In the genomic region with DNA sequence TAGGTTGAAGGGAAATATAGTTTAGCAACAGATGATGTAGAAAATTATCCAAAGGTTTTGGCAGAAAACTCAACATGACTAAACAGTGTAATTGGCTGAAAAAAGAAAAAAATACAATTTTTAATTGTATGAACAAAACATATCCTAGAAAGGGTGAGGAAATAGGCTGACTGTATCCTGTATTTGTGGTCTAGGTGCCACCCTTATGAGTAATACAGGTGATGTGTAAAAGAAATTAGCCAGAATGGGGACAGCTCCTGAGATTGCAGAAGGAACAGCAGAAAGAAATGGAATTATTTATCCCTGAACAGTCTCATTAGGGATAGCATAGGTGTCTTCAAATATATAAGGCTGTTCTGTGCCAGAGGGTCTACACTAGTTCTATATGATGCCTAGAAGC, we compare ENCODE assay signal across 19 cellular contexts. TPM values are rescaled to one million over a fixed set of nuclear protein-coding genes. Genes with fewer than 3 reads are reported as not detected.
DNase-seq lines count a peak whose midpoint lies in the region; ATAC-seq, FAIRE-seq and TF ChIP-seq lines count a peak whose summit lies in the region.
"Had no signal": no experiment of that assay in that cellular context is flagged by ENCODE, and none has a peak within 500 bp of the region (broad histone marks: within the 10 kb centered on the region; RNA-seq: fewer than 3 reads in every experiment).

No MANE protein-coding gene starts in this region.

- H3K4me2 ChIP-seq in HCT116 (ENCODE audit: low read length) (peak overlapping the region; percentile 17; the same call in 1 of the 2 replicates), PC-9 (no peak overlapping the region; the same call in 1 of the 2 replicates), keratinocyte (ENCODE audit: control insufficient read depth, extremely low read depth, insufficient read depth, low read depth, low read length) (no peak overlapping the region)
- H3K4me2 ChIP-seq: BLaER1 had no signal

- TF ChIP-seq CTCF in HCT116 (IDR thresholded peaks at IDR 0.05 in 2 of 3, conservative IDR thresholded peaks at IDR 0.05 in 1 of 3; ENCODE audit: borderline replicate concordance in 1 of 3, insufficient read depth in 1 of 3, low read depth in 2 of 3, low read length in 2 of 3): no peak
- TF ChIP-seq CTCF in PC-9 (conservative IDR thresholded peaks at IDR 0.05): no peak
- TF ChIP-seq CTCF in bronchial epithelial cell (IDR thresholded peaks at IDR 0.05; ENCODE audit: insufficient read depth, low read length, severe bottlenecking): no peak
- TF ChIP-seq CTCF in keratinocyte (optimal IDR thresholded peaks at IDR 0.05 in 1 of 3, IDR thresholded peaks at IDR 0.05 in 1 of 3, conservative IDR thresholded peaks at IDR 0.05 in 1 of 3; ENCODE audit: extremely low read depth in 1 of 3, insufficient read depth in 2 of 3, low read length in 3 of 3): no peak

- RAD21 ChIA-PET in HCT116 (lab: Charles Lee; ENCODE audit: low non-redundant PET in 1 of 2, low total read pairs in 2 of 2, uncharacterized antibody in 2 of 2, unreplicated experiment in 2 of 2): no interaction called here

- H4K20me1 ChIP-seq in HCT116 (ENCODE audit: insufficient read depth) (no peaks in the 10 kb centered on the region), PC-9 (ENCODE audit: insufficient read depth) (no peaks in the 10 kb centered on the region), keratinocyte (ENCODE audit: control insufficient read depth, extremely low read depth, insufficient read depth, low read length) (no peaks in the 10 kb centered on the region)
- H4K20me1 ChIP-seq: BLaER1 had no signal

- H3K4me3 ChIP-seq in HCT116 (replicated peaks in 1 of 2; ENCODE audit: low read depth in 1 of 2, low read length in 2 of 2): no peak overlapping the region
- H3K4me3 ChIP-seq in PC-9: no peak overlapping the region
- no peak overlapping the region for H3K4me3 ChIP-seq in bronchial epithelial cell (ENCODE audit: low read depth, low read length)
- no peak overlapping the region for H3K4me3 ChIP-seq in keratinocyte (ENCODE audit: control insufficient read depth in 2 of 3, extremely low read depth in 1 of 3, insufficient read depth in 2 of 3, low read depth in 1 of 3, low read length in 3 of 3)
- H3K4me3 ChIP-seq: BLaER1 had no signal

- CTCF ChIA-PET in HCT116 (lab: Charles Lee): no interaction called here
- CTCF ChIA-PET in PC-9 (lab: Charles Lee): no interaction called here

- H3K9ac ChIP-seq in HCT116 (ENCODE audit: low read length): no peak overlapping the region
- H3K9ac ChIP-seq in keratinocyte (ENCODE audit: control insufficient read depth, extremely low read depth, insufficient read depth, low read length): no peak overlapping the region
- H3K9ac ChIP-seq: BLaER1 had no signal

- H3K9me2 ChIP-seq in HCT116 (ENCODE audit: insufficient read depth) (no peaks in the 10 kb centered on the region), PC-9 (ENCODE audit: insufficient read depth) (no peaks in the 10 kb centered on the region)

- no peak for TF ChIP-seq RAD21 in HCT116 (IDR thresholded peaks at IDR 0.05; ENCODE audit: low read depth)

- BruUV-seq in HCT116 (replicated peaks; lab: Mats Ljungman, UMichigan) (no TSS peak), PC-9 (replicated peaks; lab: Mats Ljungman, UMichigan) (no TSS peak)

- peak overlapping the region; percentile 7 for H2AFZ ChIP-seq in HCT116 (ENCODE audit: low read depth, low read length, poor library complexity, severe bottlenecking)
- no peak overlapping the region for H2AFZ ChIP-seq in PC-9
- H2AFZ ChIP-seq in keratinocyte (ENCODE audit: control insufficient read depth, low read length): no peak overlapping the region

- POLR2A ChIA-PET in HCT116 (lab: Charles Lee) (no interaction called here), PC-9 (lab: Charles Lee; ENCODE audit: unreplicated experiment) (no interaction called here)

- no peak for ATAC-seq in HCT116
- ATAC-seq: HepG2 had no signal

- intact Hi-C loops in HCT116 (cut with micrococcal nuclease): no loop called here
- intact Hi-C loops in PC-9 (cut with micrococcal nuclease; ENCODE audit: unreplicated experiment): loop anchor here (10.0 kb wide), 1 partner anchor 58 kb away; no protein-coding TSS in a partner anchor

- H3K9me3 ChIP-seq in HCT116 (ENCODE audit: control insufficient read depth in 1 of 2, insufficient read depth in 1 of 2, low read depth in 1 of 2, low read length in 2 of 2) (no peaks in the 10 kb centered on the region), PC-9 (ENCODE audit: insufficient read depth, low read depth) (no peaks in the 10 kb centered on the region), keratinocyte (ENCODE audit: control insufficient read depth, low read depth, low read length) (no peaks in the 10 kb centered on the region)
- H3K9me3 ChIP-seq: BLaER1 had no signal

- H3K27ac ChIP-seq in HCT116 (ENCODE audit: low read depth, low read length): no peak overlapping the region
- H3K27ac ChIP-seq in PC-9: peak overlapping the region; percentile 12; the same call in 1 of the 2 replicates
- no peak overlapping the region for H3K27ac ChIP-seq in keratinocyte (ENCODE audit: control insufficient read depth, insufficient read depth, low read length)
- H3K27ac ChIP-seq: BLaER1 had no signal

- H3K4me1 ChIP-seq in HCT116 (ENCODE audit: control insufficient read depth in 1 of 2, insufficient read depth in 2 of 2, low read length in 2 of 2) (peaks cover 14 to 23% of the 10 kb centered on the region in 2 experiments), PC-9 (replicated peaks; ENCODE audit: insufficient read depth) (peaks cover 32% of the 10 kb centered on the region), keratinocyte (ENCODE audit: control insufficient read depth, extremely low read depth, insufficient read depth, low read length) (peaks cover 10% of the 10 kb centered on the region)
- H3K4me1 ChIP-seq: BLaER1 had no signal

- DNase-seq in HCT116 (ENCODE audit: low read depth, low spot score): no peak
- DNase-seq in PC-9: peak in 1 of 2 experiments; percentile 79
- DNase-seq in bronchial epithelial cell (ENCODE audit: low read depth): peak; percentile 84
- no peak for DNase-seq in keratinocyte (ENCODE audit: low read depth, low spot score)
- DNase-seq in NCI-H526 treated with DMSO at 0.1 percent for 48 hours (lab: John Stamatoyannopoulos, UW): no peak
- no peak for DNase-seq in SKM-1 treated with dmso at 0.1 percent for 144 hours (lab: John Stamatoyannopoulos, UW; ENCODE audit: unreplicated experiment)
- DNase-seq in NCI-H2196 treated with DMSO at 0.1 percent for 48 hours (lab: John Stamatoyannopoulos, UW; ENCODE audit: unreplicated experiment): no peak
- DNase-seq: 8988T; Calu3; CD4-positive, alpha-beta memory T cell; DMS79 treated with DMSO at 0.1 percent for 48 hours; GF-D8; GOT3; H7 had no signal

- dilution Hi-C loops in keratinocyte (cut with MboI; ENCODE audit: extremely low pct_ligation_motif_present, low sequenced_read_pairs): no loop called here

- peaks cover 13% of the 10 kb centered on the region for H3F3A ChIP-seq in PC-9 (ENCODE audit: insufficient read depth, low read depth)

- H3K79me2 ChIP-seq in HCT116 (ENCODE audit: insufficient read depth, low read length) (no peaks in the 10 kb centered on the region), PC-9 (ENCODE audit: low read depth) (no peaks in the 10 kb centered on the region), keratinocyte (ENCODE audit: control insufficient read depth, insufficient read depth, low read length) (no peaks in the 10 kb centered on the region)

- H3K36me3 ChIP-seq in HCT116 (ENCODE audit: control insufficient read depth in 1 of 2, insufficient read depth in 2 of 2, low read length in 2 of 2) (no peaks in the 10 kb centered on the region), PC-9 (ENCODE audit: low read depth) (no peaks in the 10 kb centered on the region), bronchial epithelial cell (ENCODE audit: control insufficient read depth, insufficient read depth, low read length) (no peaks in the 10 kb centered on the region), keratinocyte (ENCODE audit: control insufficient read depth in 2 of 2, extremely low read depth in 1 of 2, insufficient read depth in 2 of 2, low read length in 2 of 2) (no peaks in the 10 kb centered on the region)
- H3K36me3 ChIP-seq: BLaER1 had no signal

- H3K27me3 ChIP-seq in HCT116 (ENCODE audit: insufficient read depth, low read length) (no peaks in the 10 kb centered on the region), PC-9 (ENCODE audit: insufficient read depth, low read depth) (no peaks in the 10 kb centered on the region), bronchial epithelial cell (ENCODE audit: control insufficient read depth, insufficient read depth, low read length) (no peaks in the 10 kb centered on the region), keratinocyte (ENCODE audit: control insufficient read depth, extremely low read depth, insufficient read depth, low read length) (no peaks in the 10 kb centered on the region)
- H3K27me3 ChIP-seq: BLaER1 had no signal

- FAIRE-seq in bronchial epithelial cell (lab: Jason Lieb, UNC) (no peak), keratinocyte (lab: Jason Lieb, UNC) (peak; percentile 56)
- FAIRE-seq: HepG2 had no signal

- no peaks in the 10 kb centered on the region for H3K9me1 ChIP-seq in keratinocyte (ENCODE audit: control insufficient read depth, extremely low read depth, insufficient read depth, low read length)

- TF ChIP-seq POLR2A in HCT116 (IDR thresholded peaks at IDR 0.05; ENCODE audit: borderline replicate concordance, extremely low read depth, insufficient read depth, insufficient read length): no peak

RNA-seq across cellular contexts. Expression of gene DNASE2B, which starts 24.6 kb away (rescaled TPM):
- 0.42 TPM for total RNA-seq in HCT116 (2021; ENCODE audit: unreplicated experiment)
- 0.22 and 0.48 TPM in 2 replicates for polyA plus RNA-seq in HCT116 (2012)
- total RNA-seq in PC-9 (2021): not detected in 2 replicates
- total RNA-seq in bronchial epithelial cell: not detected in 2 replicates
- not detected in 3 replicates for polyA plus RNA-seq in keratinocyte
- not detected for polyA plus RNA-seq in keratinocyte (2011; ENCODE audit: low read depth)
- not detected in 2 replicates for polyA plus RNA-seq in keratinocyte (2011; cell fraction: cytosol; rRNA removed)
- not detected in 2 replicates for polyA plus RNA-seq in keratinocyte (2011; cell fraction: nucleus; rRNA removed)
- polyA plus RNA-seq in keratinocyte (2012; ENCODE audit: low replicate concordance): not detected in 2 replicates
- polyA minus RNA-seq in keratinocyte: not detected in 3 replicates
- polyA minus RNA-seq in keratinocyte (2011; cell fraction: cytosol; rRNA and poly(A)+ RNA removed): not detected
- polyA minus RNA-seq in keratinocyte (2011; cell fraction: nucleus; rRNA and poly(A)+ RNA removed): not detected in 2 replicates
- total RNA-seq: A673; Calu3; CD4-positive, alpha-beta memory T cell; HepG2 had no signal
- polyA plus RNA-seq: AG04450; CD14-positive monocyte; CD4-positive, alpha-beta memory T cell; HepG2 had no signal

RNA-seq across cellular contexts. Expression of gene RPF1, which starts 56.2 kb away (rescaled TPM):
- total RNA-seq in HCT116 (2021; ENCODE audit: unreplicated experiment): 86.9 TPM
- polyA plus RNA-seq in HCT116 (2012): 27.7 and 46.9 TPM in 2 replicates
- total RNA-seq in PC-9 (2021): 18.9 and 23.4 TPM in 2 replicates
- total RNA-seq in bronchial epithelial cell: 31.6 and 41.5 TPM in 2 replicates
- polyA plus RNA-seq in keratinocyte: 31.7 to 57.8 TPM (median 34.0 TPM) in 3 replicates
- 106 TPM for polyA plus RNA-seq in keratinocyte (2011; ENCODE audit: low read depth)
- 29.4 and 60.0 TPM in 2 replicates for polyA plus RNA-seq in keratinocyte (2011; cell fraction: cytosol; rRNA removed)
- polyA plus RNA-seq in keratinocyte (2011; cell fraction: nucleus; rRNA removed): 28.7 and 40.0 TPM in 2 replicates
- 38.7 and 43.5 TPM in 2 replicates for polyA plus RNA-seq in keratinocyte (2012; ENCODE audit: low replicate concordance)
- 2.2 to 13.6 TPM (median 5.9 TPM) in 3 replicates for polyA minus RNA-seq in keratinocyte
- polyA minus RNA-seq in keratinocyte (2011; cell fraction: cytosol; rRNA and poly(A)+ RNA removed): 12.9 TPM
- 4.7 and 7.8 TPM in 2 replicates for polyA minus RNA-seq in keratinocyte (2011; cell fraction: nucleus; rRNA and poly(A)+ RNA removed)
